8 cellular contexts compared by ENCODE assay signal in the genomic region with DNA sequence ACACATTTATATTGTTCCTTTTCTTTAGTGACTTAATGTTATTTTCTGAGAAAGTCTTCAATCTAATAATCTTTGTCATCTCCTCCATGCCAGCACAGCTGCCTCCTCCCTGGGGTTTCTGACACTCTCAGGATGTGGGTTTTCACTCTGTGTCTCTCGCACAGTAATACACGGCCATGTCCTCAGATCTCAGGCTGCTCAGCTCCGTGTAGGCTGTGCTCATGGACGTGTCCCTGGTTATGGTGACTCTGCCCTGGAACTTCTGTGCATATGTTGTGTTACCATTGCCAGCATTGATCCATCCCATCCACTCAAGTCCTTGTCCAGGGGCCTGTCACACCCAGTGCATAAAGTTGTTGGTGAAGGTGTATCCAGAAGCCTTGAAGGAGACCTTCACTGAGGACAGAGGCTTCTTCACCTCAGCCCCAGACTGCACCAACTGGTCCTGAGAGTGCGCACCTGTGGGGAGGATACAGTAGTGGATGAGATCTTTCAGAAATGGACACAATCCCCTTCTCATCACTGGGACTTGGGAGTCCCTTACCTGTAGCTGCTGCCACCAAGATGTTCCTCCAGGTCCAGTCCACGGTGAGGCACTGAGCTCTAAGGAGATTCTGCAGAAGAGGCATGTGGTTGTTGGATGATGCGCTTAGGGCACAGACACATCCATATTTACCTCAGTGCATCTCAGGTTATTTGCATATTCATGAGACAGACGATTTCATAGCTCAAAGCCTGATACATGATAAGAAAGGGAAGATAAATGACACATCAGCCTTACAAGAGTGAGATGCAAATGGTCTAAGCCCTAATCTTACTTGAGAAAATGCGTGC.
DNase-seq lines count a peak whose midpoint lies in the region; ATAC-seq and TF ChIP-seq lines count a peak whose summit lies in the region.
"Not testable (repeated sequence)": the region's sequence is repeated elsewhere in the genome, so short reads cannot be mapped to it uniquely, and the experiment has no call there.

No MANE protein-coding gene starts in this region.

- ATAC-seq in CD8-positive, alpha-beta T cell, result peak; percentile 80
- ATAC-seq in activated CD4-positive, alpha-beta T cell treated with anti-CD3 and anti-CD28 coated beads for 36 hours, result peak; percentile 94
- ATAC-seq in activated T-cell treated with anti-CD3 and anti-CD28 coated beads, Interleukin-2, amount 50 U/mL, for 4 hours, result peak; percentile 95 to 99
- ATAC-seq in activated naive CD8-positive, alpha-beta T cell treated with anti-CD3 and anti-CD28 coated beads, Interleukin-2, amount 10 ng/mL, durations not matched to agents 7 days and 5 days (ENCODE audit: low read depth), result peak; percentile 83
- peak; percentile 15 for ATAC-seq in mucosa of descending colon
- peak; percentile 88 for ATAC-seq in stimulated activated naive CD8-positive, alpha-beta T cell treated with anti-CD3 and anti-CD28 coated beads, Interleukin-15, Interleukin-2, amounts not matched to agents 100 U/mL and 50 U/mL, for 24 hours

- not testable (repeated sequence) for H3K4me3 Mint-ChIP-seq in CD8-positive, alpha-beta T cell; activated CD4-positive, alpha-beta T cell treated with anti-CD3 and anti-CD28 coated beads for 36 hours; activated T-cell treated with anti-CD3 and anti-CD28 coated beads, Interleukin-2, amount 50 U/mL, for 4 hours; activated naive CD8-positive, alpha-beta T cell treated with anti-CD3 and anti-CD28 coated beads, Interleukin-2, amount 10 ng/mL, durations not matched to agents 7 days and 5 days

- not testable (repeated sequence) for H3K9me3 Mint-ChIP-seq in CD8-positive, alpha-beta T cell; activated CD4-positive, alpha-beta T cell treated with anti-CD3 and anti-CD28 coated beads for 36 hours (ENCODE audit: low read depth); activated T-cell treated with anti-CD3 and anti-CD28 coated beads, Interleukin-2, amount 50 U/mL, for 4 hours; activated naive CD8-positive, alpha-beta T cell treated with anti-CD3 and anti-CD28 coated beads, Interleukin-2, amount 10 ng/mL, durations not matched to agents 7 days and 5 days

- POLR2A ChIA-PET in CD8-positive, alpha-beta T cell (lab: Charles Lee); activated CD4-positive, alpha-beta T cell treated with anti-CD3 and anti-CD28 coated beads for 36 hours (lab: Charles Lee); activated naive CD8-positive, alpha-beta T cell treated with anti-CD3 and anti-CD28 coated beads, Interleukin-2, amount 10 ng/mL, durations not matched to agents 7 days and 5 days (lab: Charles Lee): not testable (repeated sequence)

- not testable (repeated sequence) for H3K36me3 ChIP-seq in CD8-positive, alpha-beta T cell (ENCODE audit: insufficient read depth, low read length); mucosa of descending colon (ENCODE audit: low read depth)

- not testable (repeated sequence) for H3K36me3 Mint-ChIP-seq in CD8-positive, alpha-beta T cell; activated CD4-positive, alpha-beta T cell treated with anti-CD3 and anti-CD28 coated beads for 36 hours (ENCODE audit: low read depth); activated T-cell treated with anti-CD3 and anti-CD28 coated beads, Interleukin-2, amount 50 U/mL, for 4 hours (ENCODE audit: insufficient read depth); activated naive CD8-positive, alpha-beta T cell treated with anti-CD3 and anti-CD28 coated beads, Interleukin-2, amount 10 ng/mL, durations not matched to agents 7 days and 5 days

- CTCF ChIA-PET in CD8-positive, alpha-beta T cell (lab: Charles Lee); activated CD4-positive, alpha-beta T cell treated with anti-CD3 and anti-CD28 coated beads for 36 hours (lab: Charles Lee): not testable (repeated sequence)

- H3K4me1 Mint-ChIP-seq in CD8-positive, alpha-beta T cell (ENCODE audit: low read depth); activated CD4-positive, alpha-beta T cell treated with anti-CD3 and anti-CD28 coated beads for 36 hours; activated T-cell treated with anti-CD3 and anti-CD28 coated beads, Interleukin-2, amount 50 U/mL, for 4 hours (ENCODE audit: low read depth); activated naive CD8-positive, alpha-beta T cell treated with anti-CD3 and anti-CD28 coated beads, Interleukin-2, amount 10 ng/mL, durations not matched to agents 7 days and 5 days: not testable (repeated sequence)

- DNase-seq in CD8-positive, alpha-beta T cell, result peak in 2 of 7 experiments; percentile 5 to 42
- peak; percentile 59 for DNase-seq in activated CD4-positive, alpha-beta T cell treated with anti-CD3 and anti-CD28 coated beads for 36 hours
- DNase-seq in activated CD4-positive, alpha-beta T cell treated with anti-CD3 and anti-CD28 coated beads, Interleukin-2, amount 50 U/mL, for 48 hours, result peak; percentile 15 to 29
- peak; percentile 11 for DNase-seq in activated T-cell treated with anti-CD3 and anti-CD28 coated beads, Interleukin-2, amount 50 U/mL, for 4 hours
- DNase-seq in activated naive CD8-positive, alpha-beta T cell treated with anti-CD3 and anti-CD28 coated beads, Interleukin-2, amount 10 ng/mL, durations not matched to agents 7 days and 5 days; mucosa of descending colon; stimulated activated naive CD8-positive, alpha-beta T cell treated with anti-CD3 and anti-CD28 coated beads, Interleukin-15, Interleukin-2, amounts not matched to agents 100 U/mL and 50 U/mL, for 24 hours: not testable (repeated sequence)
- peak; percentile 26 for DNase-seq in stimulated activated CD4-positive, alpha-beta T cell treated with anti-CD3 and anti-CD28 coated beads, Interleukin-15, amount 100 ng/mL, for 24 hours

- intact Hi-C loops in CD8-positive, alpha-beta T cell (cut with DNase I, micrococcal nuclease); activated CD4-positive, alpha-beta T cell treated with anti-CD3 and anti-CD28 coated beads for 36 hours (cut with DNase I, micrococcal nuclease); mucosa of descending colon (cut with DNase I, micrococcal nuclease): not testable (repeated sequence)

- H3K9me3 ChIP-seq in CD8-positive, alpha-beta T cell (ENCODE audit: low read length); mucosa of descending colon: not testable (repeated sequence)

- not testable (repeated sequence) for TF ChIP-seq CTCF in CD8-positive, alpha-beta T cell (IDR thresholded peaks at IDR 0.05); mucosa of descending colon (IDR thresholded peaks at IDR 0.05)

- not testable (repeated sequence) for H3K27me3 Mint-ChIP-seq in CD8-positive, alpha-beta T cell (ENCODE audit: low read depth); activated CD4-positive, alpha-beta T cell treated with anti-CD3 and anti-CD28 coated beads for 36 hours; activated T-cell treated with anti-CD3 and anti-CD28 coated beads, Interleukin-2, amount 50 U/mL, for 4 hours (ENCODE audit: low read depth); activated naive CD8-positive, alpha-beta T cell treated with anti-CD3 and anti-CD28 coated beads, Interleukin-2, amount 10 ng/mL, durations not matched to agents 7 days and 5 days

- H3K27ac Mint-ChIP-seq in CD8-positive, alpha-beta T cell; activated CD4-positive, alpha-beta T cell treated with anti-CD3 and anti-CD28 coated beads for 36 hours; activated naive CD8-positive, alpha-beta T cell treated with anti-CD3 and anti-CD28 coated beads, Interleukin-2, amount 10 ng/mL, durations not matched to agents 7 days and 5 days: not testable (repeated sequence)

- H3K4me3 ChIP-seq in CD8-positive, alpha-beta T cell (ENCODE audit: low read depth, low read length); mucosa of descending colon: not testable (repeated sequence)

- H3K4me1 ChIP-seq in CD8-positive, alpha-beta T cell (ENCODE audit: insufficient read depth, low read length); mucosa of descending colon (ENCODE audit: low read depth): not testable (repeated sequence)

- not testable (repeated sequence) for H3K27me3 ChIP-seq in CD8-positive, alpha-beta T cell (ENCODE audit: insufficient read depth, low read length)

- not testable (repeated sequence) for H3K27ac ChIP-seq in CD8-positive, alpha-beta T cell (ENCODE audit: low read depth, low read length)

Comparison
In these comparisons a context has a peak if more than half of its experiments do, and no peak if none do; other contexts are left out.
1. ATAC-seq: peak in every context shown above with its lines; median percentile 97 in activated T-cell treated with anti-CD3 and anti-CD28 coated beads, Interleukin-2, amount 50 U/mL, for 4 hours; 94 in activated CD4-positive, alpha-beta T cell treated with anti-CD3 and anti-CD28 coated beads for 36 hours; 88 in stimulated activated naive CD8-positive, alpha-beta T cell treated with anti-CD3 and anti-CD28 coated beads, Interleukin-15, Interleukin-2, amounts not matched to agents 100 U/mL and 50 U/mL, for 24 hours; 83 in activated naive CD8-positive, alpha-beta T cell treated with anti-CD3 and anti-CD28 coated beads, Interleukin-2, amount 10 ng/mL, durations not matched to agents 7 days and 5 days; 80 in CD8-positive, alpha-beta T cell; 15 in mucosa of descending colon.